8 cellular contexts compared by ENCODE assay signal in genomic region chr19:49513746-49514118, GRCh38. TPM values are rescaled to one million over a fixed set of nuclear protein-coding genes. Genes with fewer than 3 reads are reported as not detected.
DNase-seq lines count a peak whose midpoint lies in the region; ATAC-seq, FAIRE-seq and TF ChIP-seq lines count a peak whose summit lies in the region.

No MANE protein-coding gene starts in this region.

- no peaks in the 10 kb centered on the region for H3K9me3 ChIP-seq in mesenchymal stem cell (ENCODE audit: control insufficient read depth, low read length)

- no peak overlapping the region for H3K27ac Mint-ChIP-seq in activated naive CD4-positive, alpha-beta T cell treated with anti-CD3 and anti-CD28 coated beads for 36 hours
- peak overlapping the region; percentile 61 for H3K27ac Mint-ChIP-seq in type B pancreatic cell

- no peaks in the 10 kb centered on the region for H3K9me3 Mint-ChIP-seq in activated naive CD4-positive, alpha-beta T cell treated with anti-CD3 and anti-CD28 coated beads for 36 hours
- H3K9me3 Mint-ChIP-seq in type B pancreatic cell = no peaks in the 10 kb centered on the region

- peak overlapping the region; percentile 70 for H3K4me3 Mint-ChIP-seq in activated naive CD4-positive, alpha-beta T cell treated with anti-CD3 and anti-CD28 coated beads for 36 hours
- H3K4me3 Mint-ChIP-seq in type B pancreatic cell = peak overlapping the region; percentile 85

- H4K91ac ChIP-seq in mesenchymal stem cell (ENCODE audit: low read length) = peak overlapping the region; percentile 41

- TF ChIP-seq CTCF in astrocyte of the cerebellum (IDR thresholded peaks at IDR 0.05; ENCODE audit: low read depth, low read length, missing control alignments) = no peak
- no peak for TF ChIP-seq CTCF in type B pancreatic cell (conservative IDR thresholded peaks at IDR 0.05)

- no peak overlapping the region for H4K8ac ChIP-seq in mesenchymal stem cell (ENCODE audit: low read length)

- no peak overlapping the region for H2AK5ac ChIP-seq in mesenchymal stem cell (ENCODE audit: low read length, severe bottlenecking)

- FAIRE-seq in GM19239 (lab: Jason Lieb, UNC) = no peak

- no peaks in the 10 kb centered on the region for H3K27me3 Mint-ChIP-seq in activated naive CD4-positive, alpha-beta T cell treated with anti-CD3 and anti-CD28 coated beads for 36 hours (ENCODE audit: low read depth)
- no peaks in the 10 kb centered on the region for H3K27me3 Mint-ChIP-seq in type B pancreatic cell

- no peak overlapping the region for H2AFZ ChIP-seq in mesenchymal stem cell (ENCODE audit: low read depth, low read length)

- peak overlapping the region; percentile 70 for H3K9ac ChIP-seq in mesenchymal stem cell (ENCODE audit: low read length)

- H3K36me3 Mint-ChIP-seq in activated naive CD4-positive, alpha-beta T cell treated with anti-CD3 and anti-CD28 coated beads for 36 hours (ENCODE audit: low read depth) = no peaks in the 10 kb centered on the region
- no peaks in the 10 kb centered on the region for H3K36me3 Mint-ChIP-seq in type B pancreatic cell

- CTCF ChIA-PET in activated naive CD4-positive, alpha-beta T cell treated with anti-CD3 and anti-CD28 coated beads for 36 hours (lab: Charles Lee) = interaction anchor here (0.5 to 2.5 kb wide), 7 partner anchors 9 to 108 kb away, joined by 3 to 17 read pairs (median 6); partner anchors contain the start of gene FLT3LG

- H3K14ac ChIP-seq in mesenchymal stem cell (ENCODE audit: low read length in 2 of 2) = no peak overlapping the region

- peaks cover 17% of the 10 kb centered on the region for H3K4me1 ChIP-seq in mesenchymal stem cell (ENCODE audit: control insufficient read depth, insufficient read depth, low read depth, low read length)

- H2BK120ac ChIP-seq in mesenchymal stem cell (ENCODE audit: low read depth, low read length) = no peak overlapping the region

- H3K4me3 ChIP-seq in astrocyte of the cerebellum (ENCODE audit: low read depth, low read length) = peak overlapping the region; percentile 78
- peak overlapping the region in 1 of 2 experiments; percentile 79 for H3K4me3 ChIP-seq in mesenchymal stem cell (ENCODE audit: insufficient read depth in 1 of 2, low read depth in 1 of 2, low read length in 2 of 2)

- no peak overlapping the region for H2BK5ac ChIP-seq in mesenchymal stem cell (ENCODE audit: low read depth, low read length, poor library complexity, severe bottlenecking)

- in situ Hi-C loops in astrocyte of the cerebellum (cut with HindIII; ENCODE audit: low sequenced_read_pairs) = loop anchor here (5.0 to 10.0 kb wide), 2 partner anchors 49 to 131 kb away; partner anchors contain the start of genes RRAS and SCAF1

- H3K4ac ChIP-seq in mesenchymal stem cell (ENCODE audit: low read depth in 1 of 2, low read length in 2 of 2) = no peak overlapping the region

- H2BK12ac ChIP-seq in mesenchymal stem cell (ENCODE audit: low read length in 2 of 2) = no peak overlapping the region

- H3K27me3 ChIP-seq in mesenchymal stem cell (ENCODE audit: control insufficient read depth in 1 of 2, insufficient read depth in 1 of 2, low read length in 2 of 2) = no peaks in the 10 kb centered on the region

- H3K79me1 ChIP-seq in mesenchymal stem cell (replicated peaks; ENCODE audit: low read length, poor library complexity, severe bottlenecking) = no peaks in the 10 kb centered on the region

- H3K4me2 ChIP-seq in mesenchymal stem cell (ENCODE audit: low read length, poor library complexity, severe bottlenecking) = no peak overlapping the region

- intact Hi-C loops in activated naive CD4-positive, alpha-beta T cell treated with anti-CD3 and anti-CD28 coated beads for 36 hours (cut with micrococcal nuclease) = no loop called here

- H3K36me3 ChIP-seq in mesenchymal stem cell (ENCODE audit: control insufficient read depth in 1 of 2, insufficient read depth in 2 of 2, low read depth in 1 of 2, low read length in 2 of 2) = peaks cover 5 to 14% of the 10 kb centered on the region in 2 experiments

- no peak overlapping the region for H3K18ac ChIP-seq in mesenchymal stem cell (ENCODE audit: low read depth in 1 of 2, low read length in 2 of 2)

- WGBS in mesenchymal stem cell = 66% methylated on average over 11 of the region's 12 CpGs

- H2BK15ac ChIP-seq in mesenchymal stem cell (ENCODE audit: low read depth, poor library complexity, severe bottlenecking) = no peak overlapping the region

- no peak overlapping the region for H3K27ac ChIP-seq in mesenchymal stem cell (ENCODE audit: low read length, poor library complexity, severe bottlenecking)

- no peak for ATAC-seq in esophagus mucosa

- H3K23ac ChIP-seq in mesenchymal stem cell (ENCODE audit: low read length in 2 of 2) = no peak overlapping the region

- H3K4me1 Mint-ChIP-seq in activated naive CD4-positive, alpha-beta T cell treated with anti-CD3 and anti-CD28 coated beads for 36 hours (ENCODE audit: low read depth) = peaks cover 27% of the 10 kb centered on the region
- peaks cover 19% of the 10 kb centered on the region for H3K4me1 Mint-ChIP-seq in type B pancreatic cell (ENCODE audit: unreplicated experiment)

- no peak for DNase-seq in activated naive CD4-positive, alpha-beta T cell treated with anti-CD3 and anti-CD28 coated beads for 36 hours
- DNase-seq in activated naive CD4-positive, alpha-beta T cell (lab: John Stamatoyannopoulos, UW) = no peak
- no peak for DNase-seq in astrocyte of the cerebellum (ENCODE audit: low read depth)
- DNase-seq in mesenchymal stem cell = no peak
- no peak for DNase-seq in type B pancreatic cell (ENCODE audit: extremely low spot score, unreplicated experiment)
- no peak for DNase-seq in kidney glomerular epithelial cell (lab: John Stamatoyannopoulos, UW)
- no peak for DNase-seq in GM19239 (ENCODE audit: insufficient read length, low spot score)

RNA-seq across cellular contexts. Expression of gene FCGRT, which starts 1.3 kb away (rescaled TPM):
- 10 to 100 TPM; 15.7 to 17.1 TPM for total RNA-seq in activated naive CD4-positive, alpha-beta T cell treated with anti-CD3 and anti-CD28 coated beads for 36 hours
- polyA plus RNA-seq in mesenchymal stem cell (2013, experiment 1 of 2) = 183 TPM
- 203 TPM for polyA plus RNA-seq in mesenchymal stem cell (2013, experiment 2 of 2)
- total RNA-seq in type B pancreatic cell (ENCODE audit: low replicate concordance) = 102 and 106 TPM in 2 replicates
- 30.4 TPM for total RNA-seq in esophagus mucosa

RNA-seq across cellular contexts. Expression of gene RCN3, which starts 14.1 kb away (rescaled TPM):
- total RNA-seq in activated naive CD4-positive, alpha-beta T cell treated with anti-CD3 and anti-CD28 coated beads for 36 hours = 1 to 10 TPM; 6.7 to 7.2 TPM
- polyA plus RNA-seq in mesenchymal stem cell (2013, experiment 1 of 2) = 80.0 TPM
- polyA plus RNA-seq in mesenchymal stem cell (2013, experiment 2 of 2) = 81.7 TPM
- total RNA-seq in type B pancreatic cell (ENCODE audit: low replicate concordance) (4.5 and 12.1 TPM in 2 replicates), esophagus mucosa (1.8 TPM)

RNA-seq across cellular contexts. Expression of gene RPS11, which starts 17.5 kb away (rescaled TPM):
- 1,000 to 10,000 TPM; 3,906 to 3,945 TPM for total RNA-seq in activated naive CD4-positive, alpha-beta T cell treated with anti-CD3 and anti-CD28 coated beads for 36 hours
- 3,021 TPM for polyA plus RNA-seq in mesenchymal stem cell (2013, experiment 1 of 2)
- 2,952 TPM for polyA plus RNA-seq in mesenchymal stem cell (2013, experiment 2 of 2)
- total RNA-seq in type B pancreatic cell (ENCODE audit: low replicate concordance) = 2,401 and 2,461 TPM in 2 replicates
- 1,446 TPM for total RNA-seq in esophagus mucosa

RNA-seq across cellular contexts. Expression of gene RPL13A, which starts 26.3 kb away (rescaled TPM):
- total RNA-seq in activated naive CD4-positive, alpha-beta T cell treated with anti-CD3 and anti-CD28 coated beads for 36 hours = 1,000 to 10,000 TPM; 4,441 to 4,607 TPM
- 4,918 TPM for polyA plus RNA-seq in mesenchymal stem cell (2013, experiment 1 of 2)
- polyA plus RNA-seq in mesenchymal stem cell (2013, experiment 2 of 2) = 4,876 TPM
- total RNA-seq in type B pancreatic cell (ENCODE audit: low replicate concordance) = 3,274 and 3,593 TPM in 2 replicates
- total RNA-seq in esophagus mucosa = 2,820 TPM

RNA-seq across cellular contexts. Expression of gene FLT3LG, which starts 39.7 kb away (rescaled TPM):
- 10 to 100 TPM; 23.9 to 28.4 TPM for total RNA-seq in activated naive CD4-positive, alpha-beta T cell treated with anti-CD3 and anti-CD28 coated beads for 36 hours
- polyA plus RNA-seq in mesenchymal stem cell (2013, experiment 1 of 2) = 11.9 TPM
- 12.5 TPM for polyA plus RNA-seq in mesenchymal stem cell (2013, experiment 2 of 2)
- total RNA-seq in type B pancreatic cell (ENCODE audit: low replicate concordance) = 1.9 and 2.0 TPM in 2 replicates
- 3.3 TPM for total RNA-seq in esophagus mucosa
